Comparison of ENCODE assay signal across 28 cellular contexts in the genomic region with DNA sequence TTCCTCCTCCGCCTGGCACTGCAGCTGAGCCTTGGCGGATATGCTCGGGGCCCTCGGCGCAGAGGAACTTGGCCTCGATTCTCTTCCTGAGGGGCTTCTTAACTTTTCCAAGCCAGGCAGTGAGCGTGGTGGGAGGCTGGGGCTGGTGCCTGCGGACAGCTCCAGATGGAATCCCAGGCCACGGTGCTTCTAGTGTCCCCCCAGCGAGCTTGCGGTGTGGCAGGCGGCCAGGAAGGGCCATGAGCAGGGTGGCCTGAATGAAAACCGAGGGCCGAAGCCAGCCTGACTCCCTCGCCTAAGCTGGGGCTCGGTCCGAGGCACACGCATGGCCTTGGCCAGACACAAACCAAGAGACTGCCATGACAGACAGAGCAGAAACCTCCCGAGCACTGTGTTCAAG. TPM values are rescaled to one million over a fixed set of nuclear protein-coding genes. Genes with fewer than 3 reads are reported as not detected.
DNase-seq lines count a peak whose midpoint lies in the region; TF ChIP-seq lines count a peak whose summit lies in the region.
"Had no signal": no experiment of that assay in that cellular context is flagged by ENCODE, and none has a peak within 500 bp of the region (broad histone marks: within the 10 kb centered on the region; RNA-seq: fewer than 3 reads in every experiment).

No MANE protein-coding gene starts in this region.

- no peaks in the 10 kb centered on the region for H3K9me3 ChIP-seq in esophagus muscularis mucosa
- no peaks in the 10 kb centered on the region for H3K9me3 ChIP-seq in mesenchymal stem cell (ENCODE audit: control insufficient read depth, low read length)
- H3K9me3 ChIP-seq: HAP-1, upper lobe of right lung had no signal

- H3K4me2 ChIP-seq in mesenchymal stem cell (ENCODE audit: low read length, poor library complexity, severe bottlenecking): no peak overlapping the region

- no peak for TF ChIP-seq CTCF in esophagus muscularis mucosa (IDR thresholded peaks at IDR 0.05)

- H3K18ac ChIP-seq in mesenchymal stem cell (ENCODE audit: low read depth in 1 of 2, low read length in 2 of 2): no peak overlapping the region

- H3K14ac ChIP-seq in mesenchymal stem cell (ENCODE audit: low read length in 2 of 2): no peak overlapping the region

- no peak overlapping the region for H2BK12ac ChIP-seq in mesenchymal stem cell (ENCODE audit: low read length in 2 of 2)

- H2BK5ac ChIP-seq in mesenchymal stem cell (ENCODE audit: low read depth, low read length, poor library complexity, severe bottlenecking): no peak overlapping the region

- H2AK5ac ChIP-seq in mesenchymal stem cell (ENCODE audit: low read length, severe bottlenecking): no peak overlapping the region

- H3K79me1 ChIP-seq in mesenchymal stem cell (replicated peaks; ENCODE audit: low read length, poor library complexity, severe bottlenecking): peaks cover 9% of the 10 kb centered on the region

- H3K4me3 ChIP-seq in esophagus muscularis mucosa (peak overlapping the region in 1 of 4 donors; percentile 8), mesenchymal stem cell (ENCODE audit: insufficient read depth in 1 of 2, low read depth in 1 of 2, low read length in 2 of 2) (no peak overlapping the region)
- H3K4me3 ChIP-seq: HAP-1, upper lobe of right lung had no signal

- H3K4ac ChIP-seq in mesenchymal stem cell (ENCODE audit: low read depth in 1 of 2, low read length in 2 of 2): no peak overlapping the region

- H3K9ac ChIP-seq in mesenchymal stem cell (ENCODE audit: low read length): peak overlapping the region; percentile 43

- H3K36me3 ChIP-seq in esophagus muscularis mucosa: peaks cover 0 to 43% (median 33%) of the 10 kb centered on the region in 4 donors
- peaks cover 28 to 41% of the 10 kb centered on the region in 2 experiments for H3K36me3 ChIP-seq in mesenchymal stem cell (ENCODE audit: control insufficient read depth in 1 of 2, insufficient read depth in 2 of 2, low read depth in 1 of 2, low read length in 2 of 2)

- no peak overlapping the region for H2BK15ac ChIP-seq in mesenchymal stem cell (ENCODE audit: low read depth, poor library complexity, severe bottlenecking)

- no peak overlapping the region for H3K23ac ChIP-seq in mesenchymal stem cell (ENCODE audit: low read length in 2 of 2)

- DNase-seq in esophagus muscularis mucosa (ENCODE audit: extremely low spot score) (no peak), mesenchymal stem cell (no peak), substantia nigra (lab: John Stamatoyannopoulos, UW) (peak in 20 of 49 donors; percentile 2 to 45 (median 11)), LoVo (ENCODE audit: low spot score) (no peak), COLO829 (ENCODE audit: low spot score) (no peak)
- DNase-seq in stimulated activated CD4-positive, alpha-beta T cell treated with anti-CD3 and anti-CD28 coated beads, Interleukin-1b, Interleukin-23, amount 100 ng/mL, for 48 hours: no peak
- no peak for DNase-seq in activated CD4-positive, alpha-beta T cell treated with anti-CD3 and anti-CD28 coated beads for 4 hours
- DNase-seq: activated CD8-positive, alpha-beta memory T cell treated with anti-CD3 and anti-CD28 coated beads for 24 hours; activated effector memory CD4-positive, alpha-beta T cell treated with anti-CD3 and anti-CD28 coated beads, Interleukin-2, amount 50 U/mL, for 16 hours; activated naive CD8-positive, alpha-beta T cell treated with anti-CD3 and anti-CD28 coated beads, Interleukin-2, amount 50 U/mL, for 24 hours; brain microvascular endothelial cell; DMS79; effector CD4-positive, alpha-beta T cell; foreskin melanocyte; GDM1; KG1; mesendoderm; NCI-H1436 treated with DMSO at 0.1 percent for 48 hours; NCI-H446 treated with DMSO at 0.1 percent for 48 hours; occipital lobe; small intestine; stimulated activated CD8-positive, alpha-beta memory T cell treated with anti-CD3 and anti-CD28 coated beads, Interleukin-4, amount 100 ng/mL, for 48 hours; T-helper 2 cell; upper lobe of right lung had no signal

- H3K27me3 ChIP-seq in esophagus muscularis mucosa (no peaks in the 10 kb centered on the region), mesenchymal stem cell (ENCODE audit: control insufficient read depth in 1 of 2, insufficient read depth in 1 of 2, low read length in 2 of 2) (no peaks in the 10 kb centered on the region)
- H3K27me3 ChIP-seq: brain microvascular endothelial cell, upper lobe of right lung had no signal

- TF ChIP-seq POLR2A in esophagus muscularis mucosa (IDR thresholded peaks at IDR 0.05; ENCODE audit: low read depth): no peak

- H4K8ac ChIP-seq in mesenchymal stem cell (ENCODE audit: low read length): no peak overlapping the region

- no peak for TF ChIP-seq EP300 in esophagus muscularis mucosa (IDR thresholded peaks at IDR 0.05)

- H3K27ac ChIP-seq in angular gyrus (ENCODE audit: low read depth, low read length) (peak overlapping the region; percentile 65), esophagus muscularis mucosa (replicated peaks in 1 of 4) (peak overlapping the region in 3 of 4 donors; percentile 53 to 68 (median 61)), mesenchymal stem cell (ENCODE audit: low read length, poor library complexity, severe bottlenecking) (no peak overlapping the region), substantia nigra (ENCODE audit: low read depth, low read length, poor library complexity, severe bottlenecking) (peak overlapping the region; percentile 61)
- H3K27ac ChIP-seq: brain microvascular endothelial cell, C4-2B, epithelial cell of prostate, upper lobe of right lung had no signal

- H2BK120ac ChIP-seq in mesenchymal stem cell (ENCODE audit: low read depth, low read length): no peak overlapping the region

- 57% methylated on average over 12 of the region's 19 CpGs for WGBS in esophagus muscularis mucosa
- WGBS in mesenchymal stem cell: 96% methylated on average over 19 of the region's 19 CpGs

- peaks cover 0 to 30% (median 27%) of the 10 kb centered on the region in 4 donors for H3K4me1 ChIP-seq in esophagus muscularis mucosa
- peaks cover 4% of the 10 kb centered on the region for H3K4me1 ChIP-seq in mesenchymal stem cell (ENCODE audit: control insufficient read depth, insufficient read depth, low read depth, low read length)
- H3K4me1 ChIP-seq: HAP-1, upper lobe of right lung had no signal

- H2AFZ ChIP-seq in mesenchymal stem cell (ENCODE audit: low read depth, low read length): no peak overlapping the region

- intact Hi-C loops in esophagus muscularis mucosa (cut with DNase I): no loop called here

- H4K91ac ChIP-seq in mesenchymal stem cell (ENCODE audit: low read length): no peak overlapping the region

RNA-seq across cellular contexts. Expression of a gene that starts 31.3 kb away (rescaled TPM):
- 10 to 100 TPM; 48.6 to 66.2 (median 53.6) TPM for total RNA-seq in esophagus muscularis mucosa
- 17.6 TPM for polyA plus RNA-seq in mesenchymal stem cell (2013, experiment 1 of 2)
- polyA plus RNA-seq in mesenchymal stem cell (2013, experiment 2 of 2): 18.3 TPM

RNA-seq across cellular contexts. Expression of a gene that starts 50.1 kb away (rescaled TPM):
- total RNA-seq in esophagus muscularis mucosa: 10 to 100 TPM; 60.3 to 80.7 (median 76.7) TPM
- 15.9 TPM for polyA plus RNA-seq in mesenchymal stem cell (2013, experiment 1 of 2)
- polyA plus RNA-seq in mesenchymal stem cell (2013, experiment 2 of 2): 13.5 TPM
